Comparison of ENCODE assay signal across 8 cellular contexts in the genomic region with DNA sequence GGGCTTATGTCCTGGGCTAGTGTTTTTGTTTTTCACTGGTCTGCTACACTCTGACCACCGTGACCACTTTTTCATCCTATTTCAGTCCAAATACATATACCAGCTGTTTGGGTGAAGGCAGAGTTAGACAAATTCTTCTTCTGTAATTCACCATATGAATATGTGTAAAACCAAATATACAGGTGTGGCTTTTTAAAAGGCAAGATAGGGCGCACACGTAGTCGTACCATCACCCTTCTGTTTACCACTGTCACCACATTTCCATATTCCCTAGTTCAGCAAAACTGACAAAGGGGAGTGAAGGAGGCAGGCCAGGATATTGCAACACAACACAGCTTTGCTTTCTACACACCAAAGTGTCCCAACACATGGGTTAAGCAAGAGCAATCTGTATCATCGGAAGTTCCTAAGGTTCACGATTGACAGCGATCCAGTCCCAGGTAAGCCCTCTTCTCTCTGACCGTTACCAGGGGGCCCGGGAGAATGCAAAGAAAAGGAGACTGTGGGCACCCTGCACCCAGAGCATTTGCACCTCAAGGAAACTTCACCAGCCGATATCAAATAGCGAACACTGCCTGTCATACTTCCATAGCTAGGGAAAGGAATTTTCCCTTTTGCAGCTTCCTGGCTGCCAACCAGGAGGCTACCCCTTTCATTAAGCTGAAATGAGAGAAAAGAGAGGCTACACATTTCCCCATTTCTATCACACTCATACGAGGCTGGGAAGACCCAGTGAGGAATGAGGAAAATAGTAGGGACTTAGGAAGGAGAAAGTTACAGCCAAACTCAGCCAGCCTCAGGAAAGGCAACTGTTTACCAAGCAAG. TPM values are rescaled to one million over a fixed set of nuclear protein-coding genes. Genes with fewer than 3 reads are reported as not detected.
DNase-seq lines count a peak whose midpoint lies in the region; ATAC-seq, FAIRE-seq and TF ChIP-seq lines count a peak whose summit lies in the region.

No MANE protein-coding gene starts in this region.

- H4K8ac ChIP-seq in H9 (replicated peaks; ENCODE audit: insufficient read length, low read depth, low read length) = no peak overlapping the region

- peaks cover 0 to 4% (median 0%) of the 10 kb centered on the region in 3 experiments; a peak in 1 of 7 replicates for H3K36me3 Mint-ChIP-seq in H9 (ENCODE audit: insufficient read depth in 1 of 3, low read depth in 3 of 3)
- H3K36me3 Mint-ChIP-seq in activated B cell treated with CpG ODN at 0.5 μM for 24 hours (ENCODE audit: low read depth) = peaks cover 12% of the 10 kb centered on the region

- TF ChIP-seq RAD21 in HepG2 (CRISPR knock-in tag; IDR thresholded peaks at IDR 0.05) = no peak

- H2AK5ac ChIP-seq in H9 (ENCODE audit: insufficient read length, low read length) = no peak overlapping the region

- no peaks in the 10 kb centered on the region for H3K23me2 ChIP-seq in H9 (ENCODE audit: insufficient read length, low read depth, low read length, poor library complexity, severe bottlenecking)

- H3K4me1 Mint-ChIP-seq in H9 (peaks cover 37 to 42% of the 10 kb centered on the region in 2 experiments), activated B cell treated with CpG ODN at 0.5 μM for 24 hours (peaks cover 90% of the 10 kb centered on the region)

- H3K9ac ChIP-seq in H9 (ENCODE audit: extremely low read depth, insufficient read length, low read length) (no peak overlapping the region), HepG2 (ENCODE audit: insufficient read depth, low read depth, low read length) (no peak overlapping the region)

- POLR2A ChIA-PET in activated B cell treated with CpG ODN at 0.5 μM for 24 hours (lab: Charles Lee) (no interaction called here), HepG2 (lab: Yijun Ruan, JAX) (interaction anchor here (1.0 to 1.1 kb wide), 2 partner anchors 24 to 457 kb away, joined by 3 read pairs; a partner anchor contains a TSS)

- in situ Hi-C loops in HepG2 (cut with HindIII; ENCODE audit: extremely low pct_ligation_motif_present, low pct_unique_long_range_greater_than_20kb) = no loop called here

- H3K4me2 ChIP-seq in H9 (ENCODE audit: insufficient read depth, insufficient read length, low read length) = no peak overlapping the region
- peak overlapping the region; percentile 72 for H3K4me2 ChIP-seq in HepG2 (ENCODE audit: low read depth, low read length)

- H3K79me1 ChIP-seq in H9 (ENCODE audit: insufficient read depth, low read depth, low read length, poor library complexity, severe bottlenecking) = peaks cover 14% of the 10 kb centered on the region

- H3K4me1 ChIP-seq in H9 (ENCODE audit: insufficient read depth, low read length) (peaks cover 7% of the 10 kb centered on the region), HepG2 (ENCODE audit: insufficient read depth, low read length) (peaks cover 68% of the 10 kb centered on the region)

- CTCF ChIA-PET in activated B cell treated with CpG ODN at 0.5 μM for 24 hours (lab: Charles Lee) (no interaction called here), HepG2 (lab: Yijun Ruan, JAX; ENCODE audit: low intra/inter-chr PET ratio, low total read pairs) (no interaction called here)

- no peak overlapping the region for H3K56ac ChIP-seq in H9 (ENCODE audit: insufficient read length, low read depth, low read length)

- no peak for TF ChIP-seq CTCF in H9 (conservative IDR thresholded peaks at IDR 0.05)
- TF ChIP-seq CTCF in activated B cell treated with CpG ODN at 0.5 μM for 24 hours (IDR thresholded peaks at IDR 0.05) = no peak
- no peak for TF ChIP-seq CTCF in HepG2 (CRISPR knock-in tag; IDR thresholded peaks at IDR 0.05)

- H3K14ac ChIP-seq in H9 (ENCODE audit: insufficient read depth, low read length) = no peak overlapping the region

- H3K27me3 ChIP-seq in H9 (ENCODE audit: insufficient read depth, low read length) (no peaks in the 10 kb centered on the region), HepG2 (ENCODE audit: control insufficient read depth in 1 of 2, insufficient read depth in 2 of 2, low read length in 2 of 2) (no peaks in the 10 kb centered on the region)

- H3K9me3 Mint-ChIP-seq in H9 (no peaks in the 10 kb centered on the region), activated B cell treated with CpG ODN at 0.5 μM for 24 hours (no peaks in the 10 kb centered on the region)

- H3K9me3 ChIP-seq in H9 (ENCODE audit: control insufficient read depth, low read depth, low read length) (no peaks in the 10 kb centered on the region), HepG2 (ENCODE audit: low read length) (no peaks in the 10 kb centered on the region)

- no peak overlapping the region for H3K4ac ChIP-seq in H9 (ENCODE audit: low read depth, low read length)

- intact Hi-C loops in activated B cell treated with CpG ODN at 0.5 μM for 24 hours (cut with micrococcal nuclease) = loop anchor here (5.0 kb wide), 1 partner anchor 40 kb away; no protein-coding TSS in a partner anchor
- intact Hi-C loops in HepG2 (cut with micrococcal nuclease; ENCODE audit: unreplicated experiment) = loop anchor here (1.0 kb wide), 1 partner anchor 9 kb away; no protein-coding TSS in a partner anchor

- no peak overlapping the region for H4K91ac ChIP-seq in H9 (ENCODE audit: insufficient read length, low read depth, low read length)

- H3K79me2 ChIP-seq in H9 (ENCODE audit: insufficient read depth, low read length) (peaks cover 42% of the 10 kb centered on the region; the same call in 1 of the 2 replicates), HepG2 (ENCODE audit: insufficient read depth, low read length) (peaks cover 96% of the 10 kb centered on the region)

- no peaks in the 10 kb centered on the region for H3K27me3 Mint-ChIP-seq in H9 (ENCODE audit: low read depth)
- no peaks in the 10 kb centered on the region for H3K27me3 Mint-ChIP-seq in activated B cell treated with CpG ODN at 0.5 μM for 24 hours

- H3T11ph ChIP-seq in H9 (ENCODE audit: low read length) = no peak overlapping the region

- H3K4me3 Mint-ChIP-seq in H9 (no peak overlapping the region), activated B cell treated with CpG ODN at 0.5 μM for 24 hours (no peak overlapping the region)

- peak overlapping the region in 2 of 3 experiments; percentile 26 to 87; a peak in 4 of 7 replicates for H3K27ac Mint-ChIP-seq in H9
- peak overlapping the region; percentile 43 for H3K27ac Mint-ChIP-seq in activated B cell treated with CpG ODN at 0.5 μM for 24 hours

- no CpG with 5 or more reads among the region's 12 CpGs for WGBS in H9 (ENCODE audit: extremely low coverage, insufficient read length, low lambda C conversion rate)
- 11% methylated on average over 11 of the region's 12 CpGs for WGBS in HepG2 (ENCODE audit: low lambda C conversion rate)

- H3K36me3 ChIP-seq in HepG2 (replicated peaks in 1 of 2; ENCODE audit: control insufficient read depth in 1 of 2, insufficient read depth in 2 of 2, low read length in 2 of 2) = no peaks in the 10 kb centered on the region; a peak in 2 of 5 replicates

- no peak overlapping the region for H2BK120ac ChIP-seq in H9 (ENCODE audit: low read depth, low read length, poor library complexity, severe bottlenecking)

- no peak overlapping the region for H3K18ac ChIP-seq in H9 (ENCODE audit: insufficient read length, low read depth, low read length)

- no peak overlapping the region for H2AFZ ChIP-seq in H9 (ENCODE audit: low read length)
- no peak overlapping the region for H2AFZ ChIP-seq in HepG2 (ENCODE audit: low read length)

- H2BK12ac ChIP-seq in H9 (ENCODE audit: insufficient read length, low read depth, low read length) = no peak overlapping the region

- H3K4me3 ChIP-seq in HepG2 (replicated peaks in 1 of 3; ENCODE audit: insufficient read depth in 1 of 3, low read depth in 2 of 3, low read length in 3 of 3) = peak overlapping the region in 1 of 3 experiments; percentile 52; a peak in 3 of 6 replicates

- H4K5ac ChIP-seq in H9 (ENCODE audit: insufficient read length, low read depth, low read length) = no peak overlapping the region

- no peak overlapping the region for H2BK5ac ChIP-seq in H9 (ENCODE audit: insufficient read length, low read length)

- DNase-seq in AG08395 (ENCODE audit: low spot score) (peak; percentile 53), H9 (no peak), activated B cell treated with CpG ODN at 0.5 μM for 24 hours (no peak), HepG2 (ENCODE audit: low spot score) (peak; percentile 89), GM19240 (ENCODE audit: insufficient read length, low spot score) (no peak), NCI-H748 (lab: John Stamatoyannopoulos, UW; ENCODE audit: unreplicated experiment) (no peak), islet precursor cell (no peak)
- no peak for DNase-seq in stimulated activated naive CD4-positive, alpha-beta T cell (lab: John Stamatoyannopoulos, UW)

- no TSS peak for BruUV-seq in HepG2 (replicated peaks; lab: Mats Ljungman, UMichigan)

- TF ChIP-seq EP300 in HepG2 (IDR thresholded peaks at IDR 0.05; ENCODE audit: low read depth in 2 of 2, low read length in 2 of 2) (peak; percentile 68 to 86; a peak in 3 of 4 replicates), HepG2 (CRISPR knock-in tag; IDR thresholded peaks at IDR 0.05; ENCODE audit: borderline replicate concordance) (peak; percentile 57; the same call in 1 of the 2 replicates)

- no peak overlapping the region for H3K27ac ChIP-seq in H9 (ENCODE audit: insufficient read length, low read depth, low read length)
- H3K27ac ChIP-seq in HepG2 (ENCODE audit: extremely low read length, insufficient read depth, low read length) = peak overlapping the region; percentile 52

- no peak for ATAC-seq in activated B cell treated with CpG ODN at 0.5 μM for 24 hours (ENCODE audit: low read depth)
- ATAC-seq in HepG2 = peak; percentile 93

- no peak overlapping the region for H2BK20ac ChIP-seq in H9 (ENCODE audit: low read depth, low read length, poor library complexity, severe bottlenecking)

- no peak overlapping the region for H3K23ac ChIP-seq in H9 (ENCODE audit: insufficient read length, low read depth, low read length)

- H4K20me1 ChIP-seq in H9 (ENCODE audit: control insufficient read depth, insufficient read depth, insufficient read length) (no peaks in the 10 kb centered on the region), HepG2 (ENCODE audit: insufficient read depth, low read length) (peaks cover 86% of the 10 kb centered on the region)

- FAIRE-seq in HepG2 (lab: Jason Lieb, UNC) = peak; percentile 98

- H2BK15ac ChIP-seq in H9 (ENCODE audit: low read depth, low read length) = no peak overlapping the region

- no peak for TF ChIP-seq POLR2A in HepG2 (IDR thresholded peaks at IDR 0.05; ENCODE audit: insufficient read depth in 1 of 2, low read depth in 2 of 2, low read length in 2 of 2)

RNA-seq across cellular contexts. Expression of a gene that starts 23.1 kb away (rescaled TPM):
- total RNA-seq in H9 (2021) (79.1 and 81.1 TPM in 2 replicates), activated B cell treated with CpG ODN at 0.5 μM for 24 hours (110 and 131 TPM in 2 replicates), HepG2 (2016; rRNA removed; fragmentation: Illumina TruSeq; extraction: Trizol) (9.6 and 10.4 TPM in 2 replicates)
- total RNA-seq in HepG2 (2016; cell fraction: cytosol; rRNA removed; fragmentation: Illumina TruSeq; extraction: Trizol; ENCODE audit: low read depth) = 21.4 and 21.7 TPM in 2 replicates
- total RNA-seq in HepG2 (2016; cell fraction: insoluble cytoplasmic fraction; rRNA removed; fragmentation: Illumina TruSeq; extraction: Trizol) = 8.9 and 11.4 TPM in 2 replicates
- 11.2 TPM in 2 replicates for total RNA-seq in HepG2 (2016; cell fraction: membrane; rRNA removed; fragmentation: Illumina TruSeq; extraction: Trizol)
- total RNA-seq in HepG2 (2016; cell fraction: nucleus; rRNA removed; fragmentation: Illumina TruSeq; extraction: Trizol) = 22.2 and 24.6 TPM in 2 replicates
- 5.3 and 5.6 TPM in 2 replicates for polyA plus RNA-seq in HepG2 (2011; rRNA removed)
- 2.9 and 3.6 TPM in 2 replicates for polyA plus RNA-seq in HepG2 (2011; cell fraction: cytosol; rRNA removed)
- 14.4 and 16.2 TPM in 2 replicates for polyA plus RNA-seq in HepG2 (2011; cell fraction: nucleus; rRNA removed)
- 18.0 and 18.4 TPM in 2 replicates for polyA plus RNA-seq in HepG2 (2012)
- 0.49 and 1.1 TPM in 2 replicates for polyA plus RNA-seq in HepG2 (2016; cell fraction: cytosol; fragmentation: Illumina TruSeq; extraction: Trizol; ENCODE audit: low read depth)
- 8.4 and 12.7 TPM in 2 replicates for polyA plus RNA-seq in HepG2 (2016; cell fraction: insoluble cytoplasmic fraction; fragmentation: Illumina TruSeq; extraction: Trizol; ENCODE audit: low read depth)
- polyA plus RNA-seq in HepG2 (2016; cell fraction: membrane; fragmentation: Illumina TruSeq; extraction: Trizol; ENCODE audit: low read depth) = 1.4 and 1.6 TPM in 2 replicates
- 29.7 and 36.9 TPM in 2 replicates for polyA plus RNA-seq in HepG2 (2016; cell fraction: nucleus; fragmentation: Illumina TruSeq; extraction: Trizol; ENCODE audit: insufficient read depth, low read depth)
- polyA minus RNA-seq in HepG2 (2011; rRNA and poly(A)+ RNA removed; ENCODE audit: low replicate concordance) = 22.8 and 23.5 TPM in 2 replicates
- polyA minus RNA-seq in HepG2 (2011; cell fraction: cytosol; rRNA and poly(A)+ RNA removed) = 22.0 and 23.0 TPM in 2 replicates
- polyA minus RNA-seq in HepG2 (2011; cell fraction: nucleus; rRNA and poly(A)+ RNA removed) = 37.7 and 49.0 TPM in 2 replicates

Comparison
In these comparisons a context has a peak if more than half of its experiments do, and no peak if none do; other contexts are left out.
1. DNase-seq: peak in AG08395 (single experiment) and HepG2 (single experiment); none in H9 (single experiment), activated B cell treated with CpG ODN at 0.5 μM for 24 hours (single experiment), GM19240 (single experiment), NCI-H748 (single experiment), islet precursor cell (single experiment) and stimulated activated naive CD4-positive, alpha-beta T cell (0 of 6).